27 cellular contexts compared by ENCODE assay signal in the genomic region with DNA sequence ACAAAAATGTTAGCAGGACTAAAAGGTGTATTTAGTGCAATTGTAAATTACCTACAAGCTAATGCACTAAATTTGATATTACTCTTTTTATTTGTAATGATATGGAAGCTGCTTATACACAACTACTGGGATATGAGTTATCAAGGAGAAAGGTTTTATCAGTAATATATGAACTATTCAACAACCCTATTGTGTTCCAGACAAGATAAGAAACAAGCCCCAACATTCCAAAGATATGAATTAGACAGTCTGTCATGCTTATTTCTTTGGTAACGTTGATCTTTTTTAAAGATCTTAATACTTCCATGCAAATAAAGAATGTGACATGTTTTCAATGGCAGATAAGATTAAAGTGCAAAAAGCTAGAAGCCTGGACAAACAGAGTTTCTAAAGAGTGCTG.
"Had no signal": no experiment of that assay in that cellular context is flagged by ENCODE, and none has a peak within 500 bp of the region (broad histone marks: within the 10 kb centered on the region; RNA-seq: fewer than 3 reads in every experiment).

No MANE protein-coding gene starts in this region.

- ATAC-seq: activated CD4-positive, CD25-positive, alpha-beta regulatory T cell treated with anti-CD3 and anti-CD28 coated beads, Interleukin-2, amount 50 U/mL, for 24 hours; lower lobe of right lung; naive thymus-derived CD8-positive, alpha-beta T cell; right cardiac atrium had no signal

- H3K79me2 ChIP-seq: parathyroid adenoma had no signal

- H3K9ac ChIP-seq: parathyroid adenoma had no signal

- H3K4me3 ChIP-seq: adrenal gland, ascending aorta, esophagus squamous epithelium, left lung, lower lobe of right lung, spleen, tibial nerve had no signal

- H3K27ac ChIP-seq: adrenal gland, ascending aorta, epithelial cell of prostate, esophagus squamous epithelium, left lung, lower lobe of right lung, parathyroid adenoma, spleen, tibial nerve, WERI-Rb-1 had no signal

- H3K9me3 ChIP-seq: adrenal gland, ascending aorta, esophagus squamous epithelium, left lung, lower lobe of right lung, tibial nerve had no signal

- H3K36me3 ChIP-seq: adrenal gland, ascending aorta, esophagus squamous epithelium, left lung, lower lobe of right lung, spleen, tibial nerve, WERI-Rb-1 had no signal

- H3K27me3 ChIP-seq: ascending aorta, esophagus squamous epithelium, spleen, tibial nerve had no signal

- H2AFZ ChIP-seq: parathyroid adenoma had no signal

- H3K4me1 ChIP-seq: adrenal gland, ascending aorta, esophagus squamous epithelium, left lung, lower lobe of right lung, parathyroid adenoma, spleen had no signal

- FAIRE-seq: frontal cortex, islet of Langerhans, TTC549 had no signal

- DNase-seq: activated CD4-positive, alpha-beta T cell treated with anti-CD3 and anti-CD28 coated beads for 48 hours; activated CD4-positive, alpha-beta T cell treated with anti-CD3 and anti-CD28 coated beads, Interleukin-2, amount 50 U/mL, for 48 hours; activated CD8-positive, alpha-beta memory T cell treated with anti-CD3 and anti-CD28 coated beads for 24 hours; activated effector memory CD4-positive, alpha-beta T cell treated with anti-CD3 and anti-CD28 coated beads, Interleukin-2, amount 50 U/mL, for 16 hours; activated naive CD4-positive, alpha-beta T cell treated with anti-CD3 and anti-CD28 coated beads for 36 hours; activated naive CD8-positive, alpha-beta T cell treated with anti-CD3 and anti-CD28 coated beads for 36 hours; adrenal gland; effector CD4-positive, alpha-beta T cell; esophagus squamous epithelium; left lung; lower lobe of right lung; mesenchymal stem cell; naive thymus-derived CD8-positive, alpha-beta T cell; nucleus accumbens; right cardiac atrium; spleen; stimulated activated naive CD4-positive, alpha-beta T cell; T-helper 9 cell; WERI-Rb-1 had no signal
